10 cellular contexts compared by ENCODE assay signal in the genomic region with DNA sequence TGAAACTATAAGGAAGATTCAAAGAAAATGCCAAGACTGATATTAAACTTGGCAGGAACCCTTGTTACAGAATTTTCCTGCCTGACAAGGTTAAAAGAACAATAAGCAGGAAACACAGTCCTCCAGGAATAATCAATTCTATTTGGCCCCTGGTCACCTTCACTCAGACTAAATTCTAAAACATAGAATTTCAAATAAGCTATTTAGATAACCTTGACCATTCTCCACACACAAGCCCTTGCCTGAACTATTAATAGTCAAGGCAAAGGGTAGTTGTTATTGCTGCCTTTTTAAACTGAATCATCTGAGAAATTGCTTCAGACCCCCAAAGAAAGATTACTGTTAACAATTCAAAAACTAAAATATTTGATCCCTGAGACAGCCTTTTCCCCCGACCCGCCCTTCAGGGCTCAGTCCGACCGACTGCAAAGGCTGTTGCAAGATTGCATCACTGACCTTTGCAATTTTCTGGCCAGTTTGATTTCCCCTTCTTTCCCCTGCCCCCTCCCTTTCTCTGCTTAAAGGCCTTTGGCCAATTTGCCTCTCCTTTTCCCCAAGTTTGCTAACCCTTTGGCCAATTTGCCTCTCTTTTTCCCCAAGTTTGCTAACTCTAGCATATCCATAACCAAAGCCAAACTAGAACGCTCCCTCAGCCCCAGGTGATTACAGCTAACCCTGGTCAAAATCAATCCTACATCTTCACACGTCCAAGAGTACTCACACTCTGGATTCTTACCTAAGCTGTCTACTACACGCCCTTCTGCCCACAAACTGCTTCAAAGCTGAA. TPM values are rescaled to one million over a fixed set of nuclear protein-coding genes. Genes with fewer than 3 reads are reported as not detected.
A peak's percentile ranks its signal among the peaks of the same experiment; 100 is the strongest.
DNase-seq lines count a peak whose midpoint lies in the region; ATAC-seq, FAIRE-seq and TF ChIP-seq lines count a peak whose summit lies in the region.
"Had no signal": no experiment of that assay in that cellular context is flagged by ENCODE, and none has a peak within 500 bp of the region (broad histone marks: within the 10 kb centered on the region; RNA-seq: fewer than 3 reads in every experiment).

No MANE protein-coding gene starts in this region.

- intact Hi-C loops in K562 (cut with micrococcal nuclease), result loop anchor here (2.0 kb wide), 1 partner anchor 27 kb away; no protein-coding TSS in a partner anchor

- TF ChIP-seq RAD21 in Ishikawa (IDR thresholded peaks at IDR 0.05; ENCODE audit: low read depth) (no peak), K562 (CRISPR knock-in tag; conservative IDR thresholded peaks at IDR 0.05 in 1 of 2, IDR thresholded peaks at IDR 0.05 in 1 of 2) (peak in 1 of 2 experiments; percentile 2; a peak in 1 of 4 replicates)

- peak overlapping the region; percentile 79 for H3K4me2 ChIP-seq in K562 (ENCODE audit: insufficient read depth, low read length)

- no peak for FAIRE-seq in K562 (lab: Jason Lieb, UNC)

- no peaks in the 10 kb centered on the region; the same call in 2 of the 3 replicates for H3K79me2 ChIP-seq in K562 (ENCODE audit: control insufficient read depth, insufficient read depth, low read length)

- no peak for TF ChIP-seq EP300 in Ishikawa (IDR thresholded peaks at IDR 0.05; ENCODE audit: borderline replicate concordance)
- peak; percentile 85 for TF ChIP-seq EP300 in K562 (IDR thresholded peaks at IDR 0.05; ENCODE audit: low read length)

- no peak overlapping the region for H3K4me3 ChIP-seq in AG10803 (ENCODE audit: low read length)
- no peak overlapping the region for H3K4me3 ChIP-seq in K562
- H3K4me3 ChIP-seq in muscle layer of duodenum (ENCODE audit: low read depth in 1 of 2, low read length in 2 of 2), result peak overlapping the region; percentile 62 to 88

- CTCF ChIA-PET in K562 (lab: Yijun Ruan, JAX; ENCODE audit: low intra/inter-chr PET ratio), result no interaction called here

- peaks cover 12 to 27% of the 10 kb centered on the region in 2 experiments for H3K4me1 ChIP-seq in K562 (replicated peaks in 1 of 2; ENCODE audit: control insufficient read depth in 2 of 2, insufficient read depth in 2 of 2, low read length in 2 of 2)
- peaks cover 4 to 22% of the 10 kb centered on the region in 2 donors for H3K4me1 ChIP-seq in muscle layer of duodenum (ENCODE audit: control insufficient read depth in 1 of 2, insufficient read depth in 2 of 2, low read length in 2 of 2)

- no peaks in the 10 kb centered on the region for H3K9me3 ChIP-seq in K562 (replicated peaks; ENCODE audit: control insufficient read depth, insufficient read depth, low read depth, low read length)
- no peaks in the 10 kb centered on the region for H3K9me3 ChIP-seq in muscle layer of duodenum (ENCODE audit: control insufficient read depth in 1 of 2, low read length in 2 of 2)

- BruUV-seq in K562 (replicated peaks; lab: Mats Ljungman, UMichigan), result TSS peak; percentile 74

- no peak for TF ChIP-seq POLR2A in K562 (conservative IDR thresholded peaks at IDR 0.05)

- H3K27me3 ChIP-seq in K562 (ENCODE audit: control insufficient read depth in 2 of 2, insufficient read depth in 2 of 2, low read length in 2 of 2) (peaks cover 0 to 15% of the 10 kb centered on the region in 2 experiments; a peak in 2 of 5 replicates), muscle layer of duodenum (ENCODE audit: low read depth, low read length) (no peaks in the 10 kb centered on the region)

- ATAC-seq in K562, result peak; percentile 74
- ATAC-seq in HG03520 (IDR thresholded peaks at IDR 0.05; ENCODE audit: unreplicated experiment), result no peak
- no peak for ATAC-seq in SK-N-SH treated with all-trans-retinoic acid at 6 μM for 48 hours

- peak overlapping the region in 1 of 2 experiments; percentile 50; a peak in 1 of 4 replicates for H3K9ac ChIP-seq in K562 (ENCODE audit: insufficient read depth in 1 of 2, low read depth in 2 of 2, low read length in 2 of 2)

- POLR2A ChIA-PET in K562 (lab: Yijun Ruan, JAX), result interaction anchor here (0.5 to 1.6 kb wide), 8 partner anchors 10 to 1808 kb away, joined by 3 to 5 read pairs (median 4); no protein-coding TSS in a partner anchor

- no peaks in the 10 kb centered on the region for H4K20me1 ChIP-seq in K562 (replicated peaks; ENCODE audit: control insufficient read depth, insufficient read depth, low read length)

- TF ChIP-seq CTCF in AG10803 (conservative IDR thresholded peaks at IDR 0.05; ENCODE audit: low read length) (no peak), K562 (IDR thresholded peaks at IDR 0.05 in 2 of 3, conservative IDR thresholded peaks at IDR 0.05 in 1 of 3; ENCODE audit: insufficient read depth in 2 of 3, low read depth in 1 of 3, low read length in 3 of 3) (no peak)

- H3K27ac ChIP-seq in K562 (ENCODE audit: extremely low read depth, low read depth, low read length) (peak overlapping the region; percentile 48; the same call in 2 of the 3 replicates), muscle layer of duodenum (ENCODE audit: low read length) (peak overlapping the region; percentile 57)

- no peaks in the 10 kb centered on the region for H3K36me3 ChIP-seq in K562 (ENCODE audit: control insufficient read depth, insufficient read depth, low read length)
- no peaks in the 10 kb centered on the region for H3K36me3 ChIP-seq in muscle layer of duodenum (ENCODE audit: control insufficient read depth in 1 of 2, insufficient read depth in 2 of 2, low read length in 2 of 2)

- in situ Hi-C loops in K562 (cut with MboI), result no loop called here

- peak overlapping the region; percentile 69 for H2AFZ ChIP-seq in K562 (ENCODE audit: low read depth, low read length)

- peak; percentile 35 for DNase-seq in AG10803 (ENCODE audit: low read depth)
- DNase-seq in K562 (ENCODE audit: extremely low read depth in 1 of 4, low spot score in 3 of 4), result peak in 1 of 4 experiments; percentile 38
- no peak for DNase-seq in DMS114 treated with DMSO at 0.1 percent for 48 hours (lab: John Stamatoyannopoulos, UW; ENCODE audit: unreplicated experiment)
- no peak for DNase-seq in cerebellum (ENCODE audit: low spot score)
- DNase-seq: amygdala had no signal

- 19% methylated on average over 7 of the region's 7 CpGs for WGBS in K562 (ENCODE audit: insufficient coverage, low coverage, missing lambda C conversion rate)

- H3K9me1 ChIP-seq in K562 (ENCODE audit: control insufficient read depth, insufficient read depth, low read length), result no peaks in the 10 kb centered on the region

RNA-seq across cellular contexts. Expression of a gene that starts 1.4 kb away (rescaled TPM):
- total RNA-seq in K562 (2011; cell fraction: chromatin; rRNA removed; ENCODE audit: low replicate concordance), result not detected in 2 replicates
- total RNA-seq in K562 (2011; cell fraction: nucleolus; rRNA removed), result 0.50 and 0.79 TPM in 2 replicates
- total RNA-seq in K562 (2011; cell fraction: nucleoplasm; rRNA removed), result 0.66 TPM in 1 of 2 replicates, not detected in the other
- 60.4 and 79.0 TPM in 2 replicates for total RNA-seq in K562 (2014; rRNA removed)
- 10.6 and 11.4 TPM in 2 replicates for total RNA-seq in K562 (2014; rRNA removed; fragmentation: Illumina TruSeq; extraction: Trizol)
- 4.2 and 5.6 TPM in 2 replicates for total RNA-seq in K562 (2015; rRNA removed; fragmentation: Illumina TruSeq; extraction: Trizol)
- total RNA-seq in K562 (2021), result 37.4 and 39.5 TPM in 2 replicates
- 0.18 and 0.30 TPM in 2 replicates for polyA plus RNA-seq in K562 (2011; rRNA removed)
- polyA plus RNA-seq in K562 (2011; cell fraction: cytosol; rRNA removed), result 0.13 and 0.39 TPM in 2 replicates
- 0.18 TPM in 1 of 2 replicates, not detected in the other for polyA plus RNA-seq in K562 (2011; cell fraction: nucleus; rRNA removed)
- 21.3 and 213 TPM in 2 replicates for polyA plus RNA-seq in K562 (2012)
- polyA plus RNA-seq in K562 (2014; fragmentation: Illumina TruSeq; extraction: Trizol), result 11.7 and 24.0 TPM in 2 replicates
- 1 to 10 TPM; 4.9 to 8.9 TPM for polyA plus RNA-seq in K562 (2014; fragmentation: Nextera tagmentation; extraction: Ambion mirVana)
- polyA plus RNA-seq in K562 (2014; rRNA removed), result 65.6 and 70.4 TPM in 2 replicates
- not detected in 2 replicates for polyA minus RNA-seq in K562 (2011; rRNA and poly(A)+ RNA removed)
- not detected in 2 replicates for polyA minus RNA-seq in K562 (2011; cell fraction: cytosol; rRNA and poly(A)+ RNA removed)
- not detected in 2 replicates for polyA minus RNA-seq in K562 (2011; cell fraction: nucleus; rRNA and poly(A)+ RNA removed)
- total RNA-seq in cerebellum, result 1.2 TPM

RNA-seq across cellular contexts. Expression of a gene that starts 21.6 kb away (rescaled TPM):
- total RNA-seq in K562 (2011; cell fraction: chromatin; rRNA removed; ENCODE audit: low replicate concordance), result 1.1 and 1.9 TPM in 2 replicates
- 1.8 and 2.0 TPM in 2 replicates for total RNA-seq in K562 (2011; cell fraction: nucleolus; rRNA removed)
- 1.2 TPM in 2 replicates for total RNA-seq in K562 (2011; cell fraction: nucleoplasm; rRNA removed)
- total RNA-seq in K562 (2014; rRNA removed) (0.91 and 1.0 TPM in 2 replicates), K562 (2014; rRNA removed; fragmentation: Illumina TruSeq; extraction: Trizol) (0.61 and 1.3 TPM in 2 replicates), K562 (2015; rRNA removed; fragmentation: Illumina TruSeq; extraction: Trizol) (0.91 and 0.94 TPM in 2 replicates), K562 (2021) (1.3 and 1.9 TPM in 2 replicates), cerebellum (1.00 TPM)
- polyA plus RNA-seq in K562 (2011; rRNA removed) (0.42 and 0.72 TPM in 2 replicates), K562 (2014; fragmentation: Illumina TruSeq; extraction: Trizol) (0.67 and 0.97 TPM in 2 replicates), K562 (2014; fragmentation: Nextera tagmentation; extraction: Ambion mirVana) (under 1 TPM; 0.08 to 0.21 TPM), K562 (2014; rRNA removed) (1.0 and 3.1 TPM in 2 replicates)
- 0.86 and 1.2 TPM in 2 replicates for polyA plus RNA-seq in K562 (2011; cell fraction: cytosol; rRNA removed)
- polyA plus RNA-seq in K562 (2011; cell fraction: nucleus; rRNA removed), result 0.73 and 1.2 TPM in 2 replicates
- 2.0 and 6.6 TPM in 2 replicates for polyA plus RNA-seq in K562 (2012)
- polyA minus RNA-seq in K562 (2011; rRNA and poly(A)+ RNA removed), result 0.18 and 0.87 TPM in 2 replicates
- polyA minus RNA-seq in K562 (2011; cell fraction: cytosol; rRNA and poly(A)+ RNA removed), result 1.0 and 5.0 TPM in 2 replicates
- 0.81 and 1.4 TPM in 2 replicates for polyA minus RNA-seq in K562 (2011; cell fraction: nucleus; rRNA and poly(A)+ RNA removed)

RNA-seq across cellular contexts. Expression of a gene that starts 30.8 kb away (rescaled TPM):
- not detected in 2 replicates for total RNA-seq in K562 (2011; cell fraction: chromatin; rRNA removed; ENCODE audit: low replicate concordance)
- not detected in 2 replicates for total RNA-seq in K562 (2011; cell fraction: nucleolus; rRNA removed)
- not detected in 2 replicates for total RNA-seq in K562 (2011; cell fraction: nucleoplasm; rRNA removed)
- total RNA-seq in K562 (2014; rRNA removed) (not detected in 2 replicates), K562 (2014; rRNA removed; fragmentation: Illumina TruSeq; extraction: Trizol) (not detected in 2 replicates), K562 (2015; rRNA removed; fragmentation: Illumina TruSeq; extraction: Trizol) (not detected in 2 replicates), K562 (2021) (0.16 TPM in 1 of 2 replicates, not detected in the other), cerebellum (not detected)
- polyA plus RNA-seq in K562 (2011; rRNA removed) (not detected in 2 replicates), K562 (2014; fragmentation: Illumina TruSeq; extraction: Trizol) (not detected in 2 replicates), K562 (2014; fragmentation: Nextera tagmentation; extraction: Ambion mirVana) (under 1 TPM in 1 of 2 experiments, not detected in 1; 0.04 TPM), K562 (2014; rRNA removed) (not detected in 2 replicates)
- polyA plus RNA-seq in K562 (2011; cell fraction: cytosol; rRNA removed), result not detected in 2 replicates
- not detected in 2 replicates for polyA plus RNA-seq in K562 (2011; cell fraction: nucleus; rRNA removed)
- 0.17 and 2.6 TPM in 2 replicates for polyA plus RNA-seq in K562 (2012)
- not detected in 2 replicates for polyA minus RNA-seq in K562 (2011; rRNA and poly(A)+ RNA removed)
- polyA minus RNA-seq in K562 (2011; cell fraction: cytosol; rRNA and poly(A)+ RNA removed), result not detected in 2 replicates
- polyA minus RNA-seq in K562 (2011; cell fraction: nucleus; rRNA and poly(A)+ RNA removed), result not detected in 2 replicates
- total RNA-seq: NCI-H460 had no signal

Comparison
In these comparisons a context has a peak if more than half of its experiments do, and no peak if none do; other contexts are left out.
1. H3K4me3 ChIP-seq: peak in muscle layer of duodenum (2 of 2); none in AG10803 (single experiment) and K562 (single experiment).